1 cellular context compared by ENCODE assay signal in genomic region chr3:98599647-98600411, GRCh38.
TF ChIP-seq lines count a peak whose summit lies in the region.

No MANE protein-coding gene starts in this region.

TF ChIP-seq in K562, 482 proteins besides CTCF, POLR2A, EP300 and RAD21 (continued from another document):
- TF ChIP-seq TAF7 (tag; IDR thresholded peaks at IDR 0.05), result no peak
- TF ChIP-seq CEBPB (tag; IDR thresholded peaks at IDR 0.05), result peak; percentile 73
- no peak for TF ChIP-seq ETV6 (IDR thresholded peaks at IDR 0.05; ENCODE audit: borderline replicate concordance in 1 of 2, low read depth in 2 of 2, low read length in 1 of 2)
- TF ChIP-seq ETV6 (CRISPR knock-in tag; IDR thresholded peaks at IDR 0.05; ENCODE audit: borderline replicate concordance), result no peak
- no peak for TF ChIP-seq TAF9B (IDR thresholded peaks at IDR 0.05; ENCODE audit: partially characterized antibody)
- TF ChIP-seq HDAC6 (IDR thresholded peaks at IDR 0.05; ENCODE audit: low read depth, low read length), result no peak
- no peak for TF ChIP-seq ZNF282 (CRISPR knock-in tag; IDR thresholded peaks at IDR 0.05)
- no peak for TF ChIP-seq DPF2 (IDR thresholded peaks at IDR 0.05)
- no peak for TF ChIP-seq NUFIP1 (IDR thresholded peaks at IDR 0.05; ENCODE audit: partially characterized antibody)
